In genomic region chr1:70819785-70820184, GRCh38 we compare ENCODE assay signal across 20 cellular contexts.
"Had no signal": no experiment of that assay in that cellular context is flagged by ENCODE, and none has a peak within 500 bp of the region (broad histone marks: within the 10 kb centered on the region; RNA-seq: fewer than 3 reads in every experiment).

No MANE protein-coding gene starts in this region.

- H3K9me3 ChIP-seq: breast epithelium had no signal

- H3K4me3 ChIP-seq: breast epithelium, PC-9 had no signal

- H3K27ac ChIP-seq: breast epithelium, PC-9 had no signal

- ATAC-seq: activated CD8-positive, alpha-beta T cell treated with anti-CD3 and anti-CD28 coated beads, Interleukin-2, amount 10 ng/mL, durations not matched to agents 7 days and 5 days; WTC11 had no signal

- DNase-seq: activated CD4-positive, alpha-beta T cell treated with anti-CD3 and anti-CD28 coated beads for 48 hours; activated CD4-positive, alpha-beta T cell treated with anti-CD3 and anti-CD28 coated beads, Interleukin-2, amount 50 U/mL, for 4 hours; activated CD4-positive, CD25-positive, alpha-beta regulatory T cell treated with anti-CD3 and anti-CD28 coated beads, Interleukin-2, amount 50 U/mL, for 72 hours; activated CD8-positive, alpha-beta memory T cell treated with anti-CD3 and anti-CD28 coated beads, Interleukin-2, amount 50 U/mL, for 48 hours; activated CD8-positive, alpha-beta T cell treated with anti-CD3 and anti-CD28 coated beads, Interleukin-2, amount 10 ng/mL, durations not matched to agents 7 days and 5 days; activated naive CD4-positive, alpha-beta T cell treated with anti-CD3 and anti-CD28 coated beads, Interleukin-2, amount 50 U/mL, for 16 hours; activated naive CD8-positive, alpha-beta T cell treated with anti-CD3 and anti-CD28 coated beads, Interleukin-2, amount 10 ng/mL, durations not matched to agents 7 days and 5 days; activated T-cell treated with anti-CD3 and anti-CD28 coated beads, Interleukin-2, amount 50 U/mL, for 1 hour; aorta; central memory CD4-positive, alpha-beta T cell; NCI-H1105 treated with DMSO at 0.1 percent for 48 hours; NCI-H1436 treated with DMSO at 0.1 percent for 48 hours; NCI-H187; NCI-H2081 treated with DMSO at 0.1 percent for 48 hours; NCI-H345; NCI-H510A; NCI-H526 treated with DMSO at 0.1 percent for 48 hours; PC-9 had no signal

- H3K4me1 ChIP-seq: breast epithelium had no signal

- H3K27me3 ChIP-seq: breast epithelium had no signal

- H3K36me3 ChIP-seq: breast epithelium had no signal
